In the genomic region with DNA sequence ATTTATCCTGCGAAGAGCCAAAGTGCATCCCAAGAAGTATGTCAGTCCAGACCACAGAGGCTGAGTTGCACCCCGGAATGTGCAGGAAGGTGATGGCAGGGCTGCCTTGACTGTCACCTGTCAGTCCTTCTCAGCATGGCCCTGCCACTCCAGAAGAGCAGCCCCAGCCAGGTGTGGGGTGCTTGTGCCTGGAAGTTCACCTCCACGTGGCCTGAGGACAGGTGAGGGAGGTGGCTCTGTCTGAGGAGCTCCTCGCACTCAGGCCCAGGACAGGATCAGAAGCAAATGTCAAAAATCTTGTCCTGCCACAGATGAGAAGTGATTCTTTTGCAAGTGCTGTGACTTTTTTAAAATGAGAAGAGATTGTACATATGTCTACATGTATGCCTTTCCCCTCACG, we compare ENCODE assay signal across 18 cellular contexts. TPM values are rescaled to one million over a fixed set of nuclear protein-coding genes. Genes with fewer than 3 reads are reported as not detected.
"Had no signal": no experiment of that assay in that cellular context is flagged by ENCODE, and none has a peak within 500 bp of the region (broad histone marks: within the 10 kb centered on the region; RNA-seq: fewer than 3 reads in every experiment).

No MANE protein-coding gene starts in this region.

- H3K27me3 ChIP-seq: cardiac muscle cell, right atrium auricular region, upper lobe of right lung had no signal

- H3K36me3 Mint-ChIP-seq: activated CD4-positive, alpha-beta memory T cell treated with anti-CD3 and anti-CD28 coated beads for 36 hours; activated naive CD8-positive, alpha-beta T cell treated with anti-CD3 and anti-CD28 coated beads for 36 hours had no signal

- H3K36me3 ChIP-seq: cardiac muscle cell, prostate gland, right atrium auricular region, upper lobe of right lung had no signal

- H3K27me3 Mint-ChIP-seq: activated CD4-positive, alpha-beta memory T cell treated with anti-CD3 and anti-CD28 coated beads for 36 hours; activated CD4-positive, alpha-beta T cell treated with anti-CD3 and anti-CD28 coated beads for 36 hours; activated naive CD8-positive, alpha-beta T cell treated with anti-CD3 and anti-CD28 coated beads for 36 hours; stimulated activated naive CD8-positive, alpha-beta T cell treated with anti-CD3 and anti-CD28 coated beads, Interleukin-15, amount 100 ng/mL, for 72 hours had no signal

- H3K27ac Mint-ChIP-seq: activated CD4-positive, alpha-beta memory T cell treated with anti-CD3 and anti-CD28 coated beads for 36 hours; activated CD4-positive, alpha-beta T cell treated with anti-CD3 and anti-CD28 coated beads for 36 hours; activated naive CD8-positive, alpha-beta T cell treated with anti-CD3 and anti-CD28 coated beads for 36 hours; stimulated activated naive CD8-positive, alpha-beta T cell treated with anti-CD3 and anti-CD28 coated beads, Interleukin-15, amount 100 ng/mL, for 72 hours; T-helper 2 cell treated with Interferon-gamma antibody and Interleukin-4, amounts not matched to agents 5 μg/mL and 100 μg/mL, for 36 hours had no signal

- H3K4me1 ChIP-seq: prostate gland had no signal

- DNase-seq: activated CD4-positive, alpha-beta memory T cell treated with anti-CD3 and anti-CD28 coated beads for 36 hours; activated CD4-positive, alpha-beta T cell treated with anti-CD3 and anti-CD28 coated beads for 36 hours; activated naive CD8-positive, alpha-beta T cell treated with anti-CD3 and anti-CD28 coated beads for 36 hours; activated T-cell treated with anti-CD3 and anti-CD28 coated beads for 4 hours; amygdala; foreskin fibroblast; hippocampal formation; islet precursor cell; stimulated activated CD4-positive, alpha-beta T cell treated with anti-CD3 and anti-CD28 coated beads, Interleukin-4, amount 100 ng/mL, for 1 hour; stimulated activated naive CD8-positive, alpha-beta T cell treated with anti-CD3 and anti-CD28 coated beads, Interleukin-15, amount 100 ng/mL, for 72 hours; upper lobe of right lung had no signal

- H3K4me3 ChIP-seq: cardiac muscle cell, lung, prostate gland, right atrium auricular region, skin epidermis, upper lobe of right lung had no signal

- H3K4me1 Mint-ChIP-seq: activated naive CD8-positive, alpha-beta T cell treated with anti-CD3 and anti-CD28 coated beads for 36 hours had no signal

- H3K27ac ChIP-seq: cardiac muscle cell, right atrium auricular region, upper lobe of right lung had no signal

- H3K9me3 Mint-ChIP-seq: activated CD4-positive, alpha-beta memory T cell treated with anti-CD3 and anti-CD28 coated beads for 36 hours; activated naive CD8-positive, alpha-beta T cell treated with anti-CD3 and anti-CD28 coated beads for 36 hours; stimulated activated naive CD8-positive, alpha-beta T cell treated with anti-CD3 and anti-CD28 coated beads, Interleukin-15, amount 100 ng/mL, for 72 hours; T-helper 2 cell treated with Interferon-gamma antibody and Interleukin-4, amounts not matched to agents 5 μg/mL and 100 μg/mL, for 36 hours had no signal

- H3K9me3 ChIP-seq: prostate gland, right atrium auricular region, upper lobe of right lung had no signal

- H3K4me3 Mint-ChIP-seq: activated CD4-positive, alpha-beta memory T cell treated with anti-CD3 and anti-CD28 coated beads for 36 hours; activated CD4-positive, alpha-beta T cell treated with anti-CD3 and anti-CD28 coated beads for 36 hours; activated naive CD8-positive, alpha-beta T cell treated with anti-CD3 and anti-CD28 coated beads for 36 hours; stimulated activated naive CD8-positive, alpha-beta T cell treated with anti-CD3 and anti-CD28 coated beads, Interleukin-15, amount 100 ng/mL, for 72 hours; T-helper 2 cell treated with Interferon-gamma antibody and Interleukin-4, amounts not matched to agents 5 μg/mL and 100 μg/mL, for 36 hours had no signal

RNA-seq across cellular contexts. Expression of a gene that starts 31.4 kb away (rescaled TPM):
- total RNA-seq: activated CD4-positive, alpha-beta memory T cell treated with anti-CD3 and anti-CD28 coated beads for 36 hours; activated CD4-positive, alpha-beta T cell treated with anti-CD3 and anti-CD28 coated beads for 36 hours; myocyte had no signal
